In genomic region chr12:21657336-21658077, GRCh38 we compare ENCODE assay signal across 8 cellular contexts. TPM values are rescaled to one million over a fixed set of nuclear protein-coding genes. Genes with fewer than 3 reads are reported as not detected.
A peak's percentile ranks its signal among the peaks of the same experiment; 100 is the strongest.
DNase-seq lines count a peak whose midpoint lies in the region; ATAC-seq and TF ChIP-seq lines count a peak whose summit lies in the region.

LDHB (minus strand) TSS chr12:21657842; CDS start chr12:21654671, 3,171 bp downstream.

- POLR2A ChIA-PET in IMR-90 (lab: Charles Lee; ENCODE audit: unreplicated experiment) = no interaction called here
- POLR2A ChIA-PET in PC-3 (lab: Charles Lee; ENCODE audit: unreplicated experiment) = no interaction called here

- DNase-seq in DMS 273 (lab: John Stamatoyannopoulos, UW; ENCODE audit: unreplicated experiment) = peak; percentile 95
- peak; percentile 96 for DNase-seq in IMR-90
- peak; percentile 90 for DNase-seq in PC-3
- DNase-seq in activated T-cell treated with anti-CD3 and anti-CD28 coated beads for 48 hours (ENCODE audit: low read depth) = peak; percentile 91
- peak; percentile 75 for DNase-seq in epithelial cell of proximal tubule (ENCODE audit: low read depth)
- DNase-seq in stimulated activated CD8-positive, alpha-beta memory T cell treated with anti-CD3 and anti-CD28 coated beads, Interleukin-7, amount 100 ng/mL, for 24 hours (ENCODE audit: low read depth) = peak; percentile 89

- H2BK15ac ChIP-seq in IMR-90 (ENCODE audit: low read depth, low read length) = peak within 1 kb of the TSS; percentile 50; the same call in 1 of the 3 replicates

- H3K27me3 ChIP-seq in IMR-90 (ENCODE audit: control insufficient read depth, insufficient read depth, low read length) (no peaks in the 10 kb centered on the region), PC-3 (ENCODE audit: low read length) (no peaks in the 10 kb centered on the region), muscle layer of colon (ENCODE audit: control insufficient read depth in 1 of 2, insufficient read depth in 2 of 2, low read length in 2 of 2) (no peaks in the 10 kb centered on the region)

- no peak within 1 kb of the TSS for H2BK20ac ChIP-seq in IMR-90 (ENCODE audit: low read depth, low read length)

- peak; percentile 84 for TF ChIP-seq POLR2A in IMR-90 (IDR thresholded peaks at IDR 0.05; ENCODE audit: low read depth, low read length)

- H3K27ac ChIP-seq in IMR-90 (ENCODE audit: insufficient read depth, low read length) (peak within 1 kb of the TSS; percentile 89), PC-3 (ENCODE audit: low read length) (peak within 1 kb of the TSS; percentile 30; the same call in 1 of the 2 replicates), muscle layer of colon (ENCODE audit: low read depth, low read length) (peak within 1 kb of the TSS; percentile 93)

- H3K23ac ChIP-seq in IMR-90 (ENCODE audit: low read depth, low read length) = peak within 1 kb of the TSS; percentile 95

- TF ChIP-seq RAD21 in IMR-90 (IDR thresholded peaks at IDR 0.05; ENCODE audit: low read length) = no peak

- H3F3A ChIP-seq in PC-3 (ENCODE audit: low read length, unreplicated experiment) = no peaks in the 10 kb centered on the region

- BruUV-seq in IMR-90 (replicated peaks; lab: Mats Ljungman, UMichigan) = no TSS peak
- BruUV-seq in PC-3 (replicated peaks; lab: Mats Ljungman, UMichigan) = TSS peak; percentile 51

- intact Hi-C loops in IMR-90 (cut with micrococcal nuclease) (loop anchor here (5.0 to 10.0 kb wide), 2 partner anchors 155 to 867 kb away; partner anchors contain the start of genes GOLT1B and RECQL), PC-3 (cut with micrococcal nuclease) (loop anchor here (10.0 kb wide), 1 partner anchor 133 kb away; the partner anchor contains the start of gene SPX)

- no peak for TF ChIP-seq CTCF in IMR-90 (conservative IDR thresholded peaks at IDR 0.05; ENCODE audit: low read depth, low read length)
- TF ChIP-seq CTCF in PC-3 (conservative IDR thresholded peaks at IDR 0.05; ENCODE audit: low read depth, low read length) = no peak
- TF ChIP-seq CTCF in epithelial cell of proximal tubule (conservative IDR thresholded peaks at IDR 0.05; ENCODE audit: low read depth, low read length) = no peak

- peak within 1 kb of the TSS; percentile 58; the same call in 1 of the 2 replicates for H3K18ac ChIP-seq in IMR-90 (ENCODE audit: low read depth, low read length)

- in situ Hi-C loops in IMR-90 (cut with MboI; ENCODE audit: low sequenced_read_pairs) = no loop called here

- H2AK9ac ChIP-seq in IMR-90 (replicated peaks; ENCODE audit: low read depth, low read length, poor library complexity) = peak within 1 kb of the TSS; percentile 97

- H4K5ac ChIP-seq in IMR-90 (ENCODE audit: low read depth, low read length) = peak within 1 kb of the TSS; percentile 41; the same call in 1 of the 2 replicates

- H3K9me3 ChIP-seq in IMR-90 (ENCODE audit: control insufficient read depth, insufficient read depth, low read length) (no peaks in the 10 kb centered on the region), PC-3 (ENCODE audit: low read length) (no peaks in the 10 kb centered on the region), muscle layer of colon (ENCODE audit: low read length) (no peaks in the 10 kb centered on the region)

- peak within 1 kb of the TSS; percentile 15 to 77; a peak in 3 of 4 replicates for H4K8ac ChIP-seq in IMR-90 (ENCODE audit: low read depth in 2 of 2, low read length in 2 of 2)

- H3K79me1 ChIP-seq in IMR-90 (ENCODE audit: low read depth in 1 of 2, low read length in 2 of 2) = peaks cover 13 to 24% of the 10 kb centered on the region in 2 experiments

- H3K36me3 ChIP-seq in IMR-90 (ENCODE audit: control insufficient read depth, insufficient read depth, low read length) (peaks cover 8% of the 10 kb centered on the region), PC-3 (ENCODE audit: low read depth, low read length) (peaks cover 28% of the 10 kb centered on the region), muscle layer of colon (ENCODE audit: insufficient read depth, low read length) (peaks cover 8% of the 10 kb centered on the region)

- H3K56ac ChIP-seq in IMR-90 (ENCODE audit: extremely low read depth, insufficient read depth, low read length) = peak within 1 kb of the TSS; percentile 93

- H3K79me2 ChIP-seq in PC-3 (ENCODE audit: low read length) = peaks cover 49% of the 10 kb centered on the region

- H3K4me3 ChIP-seq in IMR-90 (ENCODE audit: insufficient read depth, low read depth, low read length) (peak within 1 kb of the TSS; percentile 81), PC-3 (ENCODE audit: low read length) (peak within 1 kb of the TSS; percentile 86), epithelial cell of proximal tubule (ENCODE audit: low read depth, low read length) (peak within 1 kb of the TSS; percentile 75), muscle layer of colon (ENCODE audit: low read depth in 1 of 2, low read length in 2 of 2) (peak within 1 kb of the TSS; percentile 86 to 95)

- ATAC-seq in GM21515 (IDR thresholded peaks at IDR 0.05; ENCODE audit: unreplicated experiment) = peak; percentile 98
- ATAC-seq in IMR-90 (ENCODE audit: low read depth) = peak; percentile 99
- peak; percentile 95 for ATAC-seq in PC-3

- no peaks in the 10 kb centered on the region for H3K9me2 ChIP-seq in PC-3 (replicated peaks; ENCODE audit: low read length)

- H2BK120ac ChIP-seq in IMR-90 (ENCODE audit: low read depth, low read length) = peak within 1 kb of the TSS; percentile 73

- H2AK5ac ChIP-seq in IMR-90 (ENCODE audit: low read depth, low read length) = peak within 1 kb of the TSS; percentile 89

- H4K20me1 ChIP-seq in IMR-90 (ENCODE audit: insufficient read depth, low read length) = peaks cover 9% of the 10 kb centered on the region
- peaks cover 29% of the 10 kb centered on the region for H4K20me1 ChIP-seq in PC-3 (ENCODE audit: low read length)

- H2BK5ac ChIP-seq in IMR-90 (ENCODE audit: low read depth, low read length, poor library complexity, severe bottlenecking) = peak within 1 kb of the TSS; percentile 79

- H3K14ac ChIP-seq in IMR-90 (replicated peaks; ENCODE audit: low read depth, low read length) = peak within 1 kb of the TSS; percentile 94

- dilution Hi-C loops in IMR-90 (cut with HindIII; ENCODE audit: low sequenced_read_pairs, unreplicated experiment) = no loop called here

- H4K91ac ChIP-seq in IMR-90 (ENCODE audit: insufficient read depth, low read depth, low read length) = peak within 1 kb of the TSS; percentile 78

- H2AFZ ChIP-seq in IMR-90 (replicated peaks; ENCODE audit: low read length, poor library complexity) (peak within 1 kb of the TSS; percentile 99), PC-3 (ENCODE audit: low read length) (peak within 1 kb of the TSS; percentile 73)

- H3K4ac ChIP-seq in IMR-90 (ENCODE audit: low read depth, low read length) = peak within 1 kb of the TSS; percentile 96

- peak within 1 kb of the TSS; percentile 86 for H3K4me2 ChIP-seq in IMR-90 (ENCODE audit: low read depth, low read length)
- peak within 1 kb of the TSS; percentile 95 for H3K4me2 ChIP-seq in PC-3 (ENCODE audit: low read length)

- H3K9me1 ChIP-seq in IMR-90 (ENCODE audit: insufficient read depth, low read length) = no peaks in the 10 kb centered on the region

- 0% methylated on average over 5 of the region's 41 CpGs; no CpG with 5 or more reads in 1 of the 2 experiments for WGBS in IMR-90 (ENCODE audit: extremely low coverage in 2 of 2, insufficient read length in 1 of 2), 2 experiments

- peaks cover 2% of the 10 kb centered on the region; the same call in 1 of the 2 replicates for H3K4me1 ChIP-seq in IMR-90 (ENCODE audit: control insufficient read depth, insufficient read depth, low read length)
- 0 out of 2 replicates have a peak, but pooled peaks cover 5% of the 10 kb centered on the region for H3K4me1 ChIP-seq in PC-3 (ENCODE audit: insufficient read depth, low read length)
- peaks cover 20% of the 10 kb centered on the region for H3K4me1 ChIP-seq in muscle layer of colon (ENCODE audit: insufficient read depth, low read length)

- H3K9ac ChIP-seq in IMR-90 (ENCODE audit: low read depth, low read length) = peak within 1 kb of the TSS; percentile 89
- peak within 1 kb of the TSS; percentile 86 for H3K9ac ChIP-seq in PC-3 (ENCODE audit: low read length)
- H3K9ac ChIP-seq in muscle layer of colon (ENCODE audit: low read length) = peak within 1 kb of the TSS; percentile 67

- CTCF ChIA-PET in IMR-90 (lab: Yijun Ruan, JAX) (interaction anchor here (1.0 to 1.5 kb wide), 2 partner anchors 9 to 23 kb away, joined by 3 to 6 read pairs; no protein-coding TSS in a partner anchor), PC-3 (lab: Charles Lee) (interaction anchor here (0.6 kb wide), 2 partner anchors 41 to 332 kb away, joined by 3 to 8 read pairs; no protein-coding TSS in a partner anchor)

TF ChIP-seq in IMR-90, 13 proteins besides CTCF, POLR2A, EP300 and RAD21 (continues in another document):
- TF ChIP-seq MXI1 (IDR thresholded peaks at IDR 0.05; ENCODE audit: borderline replicate concordance, low read depth, low read length) (peak; percentile 80; the same call in 1 of the 2 replicates), RCOR1 (IDR thresholded peaks at IDR 0.05; ENCODE audit: insufficient replicate concordance, low read length) (peak; percentile 31), NFE2L2 (IDR thresholded peaks at IDR 0.05; ENCODE audit: low read depth, low read length) (no peak), CHD1 (IDR thresholded peaks at IDR 0.05; ENCODE audit: low read depth, low read length) (no peak), MAFK (IDR thresholded peaks at IDR 0.05; ENCODE audit: low read depth, low read length) (no peak), FOS (IDR thresholded peaks at IDR 0.05; ENCODE audit: low read depth, low read length) (no peak), MAZ (IDR thresholded peaks at IDR 0.05; ENCODE audit: borderline replicate concordance, low read depth, low read length) (peak; percentile 85; the same call in 1 of the 2 replicates), RFX5 (IDR thresholded peaks at IDR 0.05; ENCODE audit: low read depth, low read length) (no peak), SMC3 (IDR thresholded peaks at IDR 0.05; ENCODE audit: low read depth, low read length) (no peak), ELK1 (IDR thresholded peaks at IDR 0.05; ENCODE audit: borderline replicate concordance, low read depth, low read length) (no peak), CEBPB (IDR thresholded peaks at IDR 0.05; ENCODE audit: low read depth, low read length) (no peak)

RNA-seq across cellular contexts. Expression of gene LDHB, which starts in this region (rescaled TPM):
- total RNA-seq in IMR-90 (2012; rRNA removed) = 623 and 997 TPM in 2 replicates
- 508 and 630 TPM in 2 replicates for polyA plus RNA-seq in IMR-90 (2012; rRNA removed)
- polyA plus RNA-seq in IMR-90 (2012; cell fraction: cytosol; rRNA removed) = 67.9 and 182 TPM in 2 replicates
- 14.8 and 167 TPM in 2 replicates for polyA plus RNA-seq in IMR-90 (2012; cell fraction: nucleus; rRNA removed; ENCODE audit: low replicate concordance)
- 432 and 548 TPM in 2 replicates for total RNA-seq in PC-3 (2014; rRNA removed)
- 1,091 and 1,244 TPM in 2 replicates for total RNA-seq in epithelial cell of proximal tubule

Comparison
In these comparisons a context has a peak if more than half of its experiments do, and no peak if none do; other contexts are left out.
1. Peak in every context shown above with its lines: DNase-seq, ATAC-seq, H3K4me3 ChIP-seq and H3K27ac ChIP-seq.
2. H3K27ac ChIP-seq: peak in every context shown above with its lines; median percentile 93 in muscle layer of colon; 89 in IMR-90; 30 in PC-3.